ENCODE assay signal across 16 cellular contexts in the genomic region with DNA sequence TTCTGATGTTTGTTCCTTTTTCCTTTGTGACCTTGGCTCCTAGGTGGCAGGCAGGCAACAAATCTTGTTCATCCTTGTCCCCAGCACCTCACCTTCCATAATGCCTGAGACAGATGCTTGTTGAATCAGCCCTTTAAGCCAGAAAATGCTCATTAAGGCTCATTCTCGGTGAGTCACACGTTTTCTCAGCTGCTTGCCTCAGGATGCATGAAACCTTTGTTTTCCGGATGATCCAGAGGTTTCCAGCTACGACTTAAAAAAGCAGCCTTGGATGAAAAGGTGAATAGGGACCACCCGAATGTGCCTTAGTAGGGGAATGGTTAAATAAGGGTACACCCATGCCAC. TPM values are rescaled to one million over a fixed set of nuclear protein-coding genes. Genes with fewer than 3 reads are reported as not detected.
DNase-seq lines count a peak whose midpoint lies in the region; ATAC-seq and TF ChIP-seq lines count a peak whose summit lies in the region.
"Had no signal": no experiment of that assay in that cellular context is flagged by ENCODE, and none has a peak within 500 bp of the region (broad histone marks: within the 10 kb centered on the region; RNA-seq: fewer than 3 reads in every experiment).

No MANE protein-coding gene starts in this region.

- H3K27me3 ChIP-seq in SK-N-SH (ENCODE audit: insufficient read depth) (no peaks in the 10 kb centered on the region), iPS-20b (ENCODE audit: insufficient read depth, low read length) (no peaks in the 10 kb centered on the region)
- H3K27me3 ChIP-seq: thyroid gland had no signal

- H3K9me3 ChIP-seq in SK-N-SH (no peaks in the 10 kb centered on the region), iPS-20b (ENCODE audit: insufficient read depth, low read depth, low read length) (no peaks in the 10 kb centered on the region)
- H3K9me3 ChIP-seq: thyroid gland had no signal

- 37% methylated on average over 5 of the region's 5 CpGs for WGBS in SK-N-SH (ENCODE audit: low lambda C conversion rate)

- DNase-seq in SK-N-SH (no peak), astrocyte of the hippocampus (ENCODE audit: low read depth, low spot score) (peak; percentile 76), type B pancreatic cell (ENCODE audit: extremely low spot score, unreplicated experiment) (no peak), germinal center (ENCODE audit: low spot score) (no peak)
- DNase-seq in activated T-helper 1 cell treated with anti-CD3 and anti-CD28 coated beads, Interleukin-12 subunit alpha, Interleukin-12 subunit beta, Interleukin-2, Interleukin-4 antibody, amounts not matched to agents 30 ng/mL and 10 ng/mL and 1 ng/mL, durations not matched to agents 14 hours and 24 hours and 36 hours (ENCODE audit: low spot score) = no peak
- DNase-seq: 8988T; activated CD4-positive, alpha-beta memory T cell treated with anti-CD3 and anti-CD28 coated beads, Interleukin-2, amount 10 ng/mL, durations not matched to agents 7 days and 5 days; DND-41; NCI-H524 treated with DMSO at 0.1 percent for 48 hours; retina; thyroid gland had no signal

- CTCF ChIA-PET in SK-N-SH (lab: Yijun Ruan, JAX) = interaction anchor here (0.6 to 4.4 kb wide), 2 partner anchors 30 kb away, joined by 3 to 16 read pairs; no protein-coding TSS in a partner anchor

- H3K4me2 ChIP-seq in SK-N-SH = no peak overlapping the region

- peaks cover 11% of the 10 kb centered on the region for H3K36me3 Mint-ChIP-seq in type B pancreatic cell
- peaks cover 22% of the 10 kb centered on the region for H3K36me3 Mint-ChIP-seq in activated T-helper 1 cell treated with anti-CD3 and anti-CD28 coated beads, Interleukin-12 subunit alpha, Interleukin-12 subunit beta, Interleukin-2, Interleukin-4 antibody, amounts not matched to agents 30 ng/mL and 10 ng/mL and 1 ng/mL, durations not matched to agents 14 hours and 24 hours and 36 hours (ENCODE audit: low read depth)

- no peak for TF ChIP-seq EP300 in SK-N-SH (IDR thresholded peaks at IDR 0.05; ENCODE audit: borderline replicate concordance in 1 of 2, low read depth in 1 of 2, low read length in 1 of 2)

- H3K4me1 ChIP-seq in SK-N-SH (ENCODE audit: control insufficient read depth in 1 of 2, insufficient read depth in 2 of 2, low read depth in 1 of 2, low read length in 1 of 2) (peaks cover 0 to 3% of the 10 kb centered on the region in 2 experiments; a peak in 2 of 4 replicates), iPS-20b (ENCODE audit: insufficient read depth, low read length) (peaks cover 32% of the 10 kb centered on the region)

- intact Hi-C loops in activated T-helper 1 cell treated with anti-CD3 and anti-CD28 coated beads, Interleukin-12 subunit alpha, Interleukin-12 subunit beta, Interleukin-2, Interleukin-4 antibody, amounts not matched to agents 30 ng/mL and 10 ng/mL and 1 ng/mL, durations not matched to agents 14 hours and 24 hours and 36 hours (cut with micrococcal nuclease) = no loop called here

- H3K36me3 ChIP-seq in SK-N-SH (replicated peaks in 1 of 2; ENCODE audit: control insufficient read depth in 1 of 2, insufficient read depth in 2 of 2, low read length in 1 of 2) (peaks cover 13 to 31% of the 10 kb centered on the region in 2 experiments), iPS-20b (ENCODE audit: insufficient read depth, low read depth, low read length) (peaks cover 36% of the 10 kb centered on the region)

- H3K4me1 Mint-ChIP-seq in type B pancreatic cell (ENCODE audit: unreplicated experiment) = peaks cover 8% of the 10 kb centered on the region
- peaks cover 22% of the 10 kb centered on the region for H3K4me1 Mint-ChIP-seq in activated T-helper 1 cell treated with anti-CD3 and anti-CD28 coated beads, Interleukin-12 subunit alpha, Interleukin-12 subunit beta, Interleukin-2, Interleukin-4 antibody, amounts not matched to agents 30 ng/mL and 10 ng/mL and 1 ng/mL, durations not matched to agents 14 hours and 24 hours and 36 hours (ENCODE audit: low read depth)

- H3K27ac ChIP-seq in SK-N-SH (ENCODE audit: low read depth in 2 of 2, low read length in 1 of 2) (peak overlapping the region in 1 of 2 experiments; percentile 44; a peak in 2 of 4 replicates), iPS-20b (ENCODE audit: low read length) (no peak overlapping the region)
- H3K27ac ChIP-seq: thyroid gland had no signal

- no peak overlapping the region for H3K4me3 Mint-ChIP-seq in type B pancreatic cell
- H3K4me3 Mint-ChIP-seq in activated T-helper 1 cell treated with anti-CD3 and anti-CD28 coated beads, Interleukin-12 subunit alpha, Interleukin-12 subunit beta, Interleukin-2, Interleukin-4 antibody, amounts not matched to agents 30 ng/mL and 10 ng/mL and 1 ng/mL, durations not matched to agents 14 hours and 24 hours and 36 hours = no peak overlapping the region
- H3K4me3 Mint-ChIP-seq: activated CD4-positive, alpha-beta memory T cell treated with anti-CD3 and anti-CD28 coated beads, Interleukin-2, amount 10 ng/mL, durations not matched to agents 7 days and 5 days; activated naive CD8-positive, alpha-beta T cell treated with anti-CD3 and anti-CD28 coated beads, Interleukin-2, amount 10 ng/mL, durations not matched to agents 7 days and 5 days had no signal

- ATAC-seq in SK-N-SH treated with all-trans-retinoic acid at 6 μM for 48 hours (no peak), GM21515 (IDR thresholded peaks at IDR 0.05; ENCODE audit: unreplicated experiment) (no peak)
- ATAC-seq: esophagus mucosa had no signal

- peak overlapping the region; percentile 50 for H3K27ac Mint-ChIP-seq in type B pancreatic cell
- H3K27ac Mint-ChIP-seq in activated T-helper 1 cell treated with anti-CD3 and anti-CD28 coated beads, Interleukin-12 subunit alpha, Interleukin-12 subunit beta, Interleukin-2, Interleukin-4 antibody, amounts not matched to agents 30 ng/mL and 10 ng/mL and 1 ng/mL, durations not matched to agents 14 hours and 24 hours and 36 hours = no peak overlapping the region
- H3K27ac Mint-ChIP-seq: activated CD4-positive, alpha-beta memory T cell treated with anti-CD3 and anti-CD28 coated beads, Interleukin-2, amount 10 ng/mL, durations not matched to agents 7 days and 5 days; activated naive CD8-positive, alpha-beta T cell treated with anti-CD3 and anti-CD28 coated beads, Interleukin-2, amount 10 ng/mL, durations not matched to agents 7 days and 5 days had no signal

- no peak overlapping the region for H2AFZ ChIP-seq in SK-N-SH (ENCODE audit: low read depth)

- TF ChIP-seq CTCF in SK-N-SH (IDR thresholded peaks at IDR 0.05) = no peak
- TF ChIP-seq CTCF in type B pancreatic cell (conservative IDR thresholded peaks at IDR 0.05) = no peak

- no peaks in the 10 kb centered on the region for H3K9me2 ChIP-seq in SK-N-SH

- H3K9ac ChIP-seq in SK-N-SH (no peak overlapping the region), iPS-20b (ENCODE audit: low read depth, low read length) (peak overlapping the region; percentile 6; the same call in 1 of the 2 replicates)

- H3K27me3 Mint-ChIP-seq in type B pancreatic cell = no peaks in the 10 kb centered on the region
- peaks cover 4% of the 10 kb centered on the region for H3K27me3 Mint-ChIP-seq in activated T-helper 1 cell treated with anti-CD3 and anti-CD28 coated beads, Interleukin-12 subunit alpha, Interleukin-12 subunit beta, Interleukin-2, Interleukin-4 antibody, amounts not matched to agents 30 ng/mL and 10 ng/mL and 1 ng/mL, durations not matched to agents 14 hours and 24 hours and 36 hours (ENCODE audit: insufficient read depth)
- H3K27me3 Mint-ChIP-seq: activated naive CD8-positive, alpha-beta T cell treated with anti-CD3 and anti-CD28 coated beads, Interleukin-2, amount 10 ng/mL, durations not matched to agents 7 days and 5 days had no signal

- POLR2A ChIA-PET in SK-N-SH (lab: Yijun Ruan, JAX) = no interaction called here

- H3K4me3 ChIP-seq in SK-N-SH (ENCODE audit: low read depth in 2 of 2, low read length in 1 of 2) = no peak overlapping the region
- no peak overlapping the region for H3K4me3 ChIP-seq in iPS-20b (ENCODE audit: low read length)
- H3K4me3 ChIP-seq: thyroid gland had no signal

- no peak for TF ChIP-seq RAD21 in SK-N-SH (IDR thresholded peaks at IDR 0.05; ENCODE audit: low read length)

- no peaks in the 10 kb centered on the region for H4K20me1 ChIP-seq in SK-N-SH (ENCODE audit: insufficient read depth)

- H3F3A ChIP-seq in SK-N-SH (replicated peaks; ENCODE audit: insufficient read depth) = peaks cover 14% of the 10 kb centered on the region

- H3K9me3 Mint-ChIP-seq in type B pancreatic cell = no peaks in the 10 kb centered on the region
- no peaks in the 10 kb centered on the region for H3K9me3 Mint-ChIP-seq in activated T-helper 1 cell treated with anti-CD3 and anti-CD28 coated beads, Interleukin-12 subunit alpha, Interleukin-12 subunit beta, Interleukin-2, Interleukin-4 antibody, amounts not matched to agents 30 ng/mL and 10 ng/mL and 1 ng/mL, durations not matched to agents 14 hours and 24 hours and 36 hours
- H3K9me3 Mint-ChIP-seq: activated CD4-positive, alpha-beta memory T cell treated with anti-CD3 and anti-CD28 coated beads, Interleukin-2, amount 10 ng/mL, durations not matched to agents 7 days and 5 days; activated naive CD8-positive, alpha-beta T cell treated with anti-CD3 and anti-CD28 coated beads, Interleukin-2, amount 10 ng/mL, durations not matched to agents 7 days and 5 days had no signal

- peaks cover 1% of the 10 kb centered on the region; the same call in 1 of the 2 replicates for H3K79me2 ChIP-seq in SK-N-SH (ENCODE audit: insufficient read depth)

RNA-seq across cellular contexts. Expression of a gene that starts 4.6 kb away (rescaled TPM):
- 15.9 and 29.3 TPM in 2 replicates for polyA plus RNA-seq in SK-N-SH (2012; rRNA removed)
- polyA plus RNA-seq in SK-N-SH (2012; cell fraction: cytosol; rRNA removed) = 8.2 and 16.2 TPM in 2 replicates
- 36.8 and 62.9 TPM in 2 replicates for polyA plus RNA-seq in SK-N-SH (2012; cell fraction: nucleus; rRNA removed)
- total RNA-seq in type B pancreatic cell (ENCODE audit: low replicate concordance) = 66.4 and 80.3 TPM in 2 replicates
- 48.3 and 56.4 TPM in 2 replicates for total RNA-seq in activated T-helper 1 cell treated with anti-CD3 and anti-CD28 coated beads, Interleukin-12 subunit alpha, Interleukin-12 subunit beta, Interleukin-2, Interleukin-4 antibody, amounts not matched to agents 30 ng/mL and 10 ng/mL and 1 ng/mL, durations not matched to agents 14 hours and 24 hours and 36 hours

RNA-seq across cellular contexts. Expression of a gene that starts 35.9 kb away (rescaled TPM):
- 132 and 189 TPM in 2 replicates for polyA plus RNA-seq in SK-N-SH (2012; rRNA removed)
- polyA plus RNA-seq in SK-N-SH (2012; cell fraction: cytosol; rRNA removed) = 91.7 and 112 TPM in 2 replicates
- polyA plus RNA-seq in SK-N-SH (2012; cell fraction: nucleus; rRNA removed) = 237 and 364 TPM in 2 replicates
- 112 and 158 TPM in 2 replicates for total RNA-seq in type B pancreatic cell (ENCODE audit: low replicate concordance)
- total RNA-seq in activated T-helper 1 cell treated with anti-CD3 and anti-CD28 coated beads, Interleukin-12 subunit alpha, Interleukin-12 subunit beta, Interleukin-2, Interleukin-4 antibody, amounts not matched to agents 30 ng/mL and 10 ng/mL and 1 ng/mL, durations not matched to agents 14 hours and 24 hours and 36 hours = not detected in 2 replicates
- total RNA-seq: activated naive CD8-positive, alpha-beta T cell treated with anti-CD3 and anti-CD28 coated beads, Interleukin-2, amount 10 ng/mL, durations not matched to agents 7 days and 5 days had no signal

RNA-seq across cellular contexts. Expression of a gene that starts 37.5 kb away (rescaled TPM):
- polyA plus RNA-seq in SK-N-SH (2012; rRNA removed) = 128 and 139 TPM in 2 replicates
- polyA plus RNA-seq in SK-N-SH (2012; cell fraction: cytosol; rRNA removed) = 141 and 150 TPM in 2 replicates
- 65.8 and 77.3 TPM in 2 replicates for polyA plus RNA-seq in SK-N-SH (2012; cell fraction: nucleus; rRNA removed)
- 72.7 and 101 TPM in 2 replicates for total RNA-seq in type B pancreatic cell (ENCODE audit: low replicate concordance)
- 131 and 137 TPM in 2 replicates for total RNA-seq in activated T-helper 1 cell treated with anti-CD3 and anti-CD28 coated beads, Interleukin-12 subunit alpha, Interleukin-12 subunit beta, Interleukin-2, Interleukin-4 antibody, amounts not matched to agents 30 ng/mL and 10 ng/mL and 1 ng/mL, durations not matched to agents 14 hours and 24 hours and 36 hours

Comparison
In these comparisons a context has a peak if more than half of its experiments do, and no peak if none do; other contexts are left out.
1. RNA of a gene that starts 35.9 kb away (total RNA-seq): 112 to 158 TPM in type B pancreatic cell; not detected in activated T-helper 1 cell treated with anti-CD3 and anti-CD28 coated beads, Interleukin-12 subunit alpha, Interleukin-12 subunit beta, Interleukin-2, Interleukin-4 antibody, amounts not matched to agents 30 ng/mL and 10 ng/mL and 1 ng/mL, durations not matched to agents 14 hours and 24 hours and 36 hours; every median in the first group is over 100 times any median in the second.